ENCODE assay signal across 7 cellular contexts in the genomic region with DNA sequence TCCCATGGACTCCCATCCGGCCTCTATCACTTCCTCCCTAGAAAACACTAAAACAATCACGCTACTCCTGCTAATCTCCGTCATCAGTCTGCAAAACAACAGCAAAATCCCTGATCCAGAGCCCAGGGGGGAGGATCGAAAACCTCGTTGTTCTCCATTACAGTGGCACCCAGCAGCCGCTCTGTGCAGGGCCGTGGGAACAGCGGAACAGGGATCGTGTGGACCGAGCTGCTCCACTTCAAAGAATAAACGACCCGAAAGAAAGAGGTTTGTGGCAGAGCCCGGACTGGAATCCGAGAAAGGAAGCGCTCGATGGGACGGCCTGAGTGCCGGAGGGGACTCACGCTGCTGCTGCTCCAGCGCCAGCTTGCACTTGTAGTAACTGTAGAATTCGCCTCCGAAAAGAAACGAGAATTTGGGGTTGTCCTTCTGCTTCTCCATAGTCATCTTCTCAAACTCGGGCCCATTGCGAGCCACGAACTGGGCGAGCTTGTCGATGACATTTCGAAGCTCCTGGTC. TPM values are rescaled to one million over a fixed set of nuclear protein-coding genes. Genes with fewer than 3 reads are reported as not detected.
A peak's percentile ranks its signal among the peaks of the same experiment; 100 is the strongest.
DNase-seq lines count a peak whose midpoint lies in the region; ATAC-seq and TF ChIP-seq lines count a peak whose summit lies in the region.
"Had no signal": no experiment of that assay in that cellular context is flagged by ENCODE, and none has a peak within 500 bp of the region (broad histone marks: within the 10 kb centered on the region; RNA-seq: fewer than 3 reads in every experiment).

No MANE protein-coding gene starts in this region.

- no peak for TF ChIP-seq CTCF in H9 (conservative IDR thresholded peaks at IDR 0.05)

- H4K5ac ChIP-seq in H9 (ENCODE audit: insufficient read length, low read depth, low read length) = no peak overlapping the region

- H3K4me1 ChIP-seq in H9 (ENCODE audit: insufficient read depth, low read length) = no peaks in the 10 kb centered on the region; the same call in 1 of the 2 replicates

- no peak overlapping the region for H3K23ac ChIP-seq in H9 (ENCODE audit: insufficient read length, low read depth, low read length)

- H3K9me3 Mint-ChIP-seq in H9 = no peaks in the 10 kb centered on the region

- no peaks in the 10 kb centered on the region for H4K20me1 ChIP-seq in H9 (ENCODE audit: control insufficient read depth, insufficient read depth, insufficient read length)

- peaks cover 29 to 50% (median 47%) of the 10 kb centered on the region in 3 experiments; a peak in 6 of 7 replicates for H3K36me3 Mint-ChIP-seq in H9 (ENCODE audit: insufficient read depth in 1 of 3, low read depth in 3 of 3)

- H3K4me1 Mint-ChIP-seq in H9 = peaks cover 13 to 16% of the 10 kb centered on the region in 2 experiments

- H3K4ac ChIP-seq in H9 (ENCODE audit: low read depth, low read length) = no peak overlapping the region

- no peak overlapping the region for H2BK20ac ChIP-seq in H9 (ENCODE audit: low read depth, low read length, poor library complexity, severe bottlenecking)

- no peak overlapping the region for H4K8ac ChIP-seq in H9 (replicated peaks; ENCODE audit: insufficient read length, low read depth, low read length)

- H3K27ac Mint-ChIP-seq in H9 = peak overlapping the region; percentile 62 to 85 (median 67)

- no peak overlapping the region for H2AFZ ChIP-seq in H9 (ENCODE audit: low read length)

- peak overlapping the region; percentile 71 for H3K14ac ChIP-seq in H9 (ENCODE audit: insufficient read depth, low read length)

- H3K4me2 ChIP-seq in H9 (ENCODE audit: insufficient read depth, insufficient read length, low read length) = peak overlapping the region; percentile 95

- H3K4me3 ChIP-seq in iPS-11a (ENCODE audit: low read depth, low read length) = peak overlapping the region; percentile 93

- H2BK120ac ChIP-seq in H9 (ENCODE audit: low read depth, low read length, poor library complexity, severe bottlenecking) = no peak overlapping the region

- DNase-seq in H9 = no peak
- DNase-seq in SK-N-DZ (ENCODE audit: low spot score) = peak; percentile 11
- no peak for DNase-seq in G401 (ENCODE audit: low spot score)
- DNase-seq in NCI-H2081 treated with DMSO at 0.1 percent for 48 hours (lab: John Stamatoyannopoulos, UW) = no peak

- no peak overlapping the region for H4K91ac ChIP-seq in H9 (ENCODE audit: insufficient read length, low read depth, low read length)

- no peak overlapping the region for H3T11ph ChIP-seq in H9 (ENCODE audit: low read length)

- H3K4me3 Mint-ChIP-seq in H9 = peak overlapping the region; percentile 91 to 96

- H3K9ac ChIP-seq in H9 (ENCODE audit: extremely low read depth, insufficient read length, low read length) = peak overlapping the region; percentile 83

- in situ Hi-C loops in G401 (cut with HindIII; ENCODE audit: low sequenced_read_pairs) = no loop called here

- no peak overlapping the region for H3K56ac ChIP-seq in H9 (ENCODE audit: insufficient read length, low read depth, low read length)

- no peak overlapping the region for H3K18ac ChIP-seq in H9 (ENCODE audit: insufficient read length, low read depth, low read length)

- H3K27me3 ChIP-seq in H9 (ENCODE audit: insufficient read depth, low read length) = no peaks in the 10 kb centered on the region

- H3K79me2 ChIP-seq in H9 (ENCODE audit: insufficient read depth, low read length) = peaks cover 38% of the 10 kb centered on the region; the same call in 1 of the 2 replicates

- H2AK5ac ChIP-seq in H9 (ENCODE audit: insufficient read length, low read length) = no peak overlapping the region

- H3K27me3 Mint-ChIP-seq in H9 (ENCODE audit: low read depth) = no peaks in the 10 kb centered on the region

- no CpG with 5 or more reads among the region's 29 CpGs for WGBS in H9 (ENCODE audit: extremely low coverage, insufficient read length, low lambda C conversion rate)

- H3K9me3 ChIP-seq in H9 (ENCODE audit: control insufficient read depth, low read depth, low read length) = no peaks in the 10 kb centered on the region

- peak overlapping the region; percentile 87; the same call in 1 of the 2 replicates for H2BK15ac ChIP-seq in H9 (ENCODE audit: low read depth, low read length)

- no peak overlapping the region for H2BK12ac ChIP-seq in H9 (ENCODE audit: insufficient read length, low read depth, low read length)

- ATAC-seq in GM21786 (IDR thresholded peaks at IDR 0.05; ENCODE audit: unreplicated experiment) = no peak

- H3K79me1 ChIP-seq in H9 (ENCODE audit: insufficient read depth, low read depth, low read length, poor library complexity, severe bottlenecking) = peaks cover 16% of the 10 kb centered on the region

- H3K27ac ChIP-seq in H9 (ENCODE audit: insufficient read length, low read depth, low read length) = no peak overlapping the region

- H3K23me2 ChIP-seq in H9 (ENCODE audit: insufficient read length, low read depth, low read length, poor library complexity, severe bottlenecking) = peaks cover 13% of the 10 kb centered on the region

- H2BK5ac ChIP-seq in H9 (ENCODE audit: insufficient read length, low read length) = no peak overlapping the region

RNA-seq across cellular contexts. Expression of gene CHERP, which starts 0.7 kb away (rescaled TPM):
- 92.2 and 101 TPM in 2 replicates for total RNA-seq in H9 (2021)
- polyA plus RNA-seq in SK-N-DZ (2014; cell fraction: cytosol; rRNA removed) = 12.0 and 13.6 TPM in 2 replicates
- polyA plus RNA-seq in SK-N-DZ (2014; cell fraction: nucleus; rRNA removed) = 28.7 and 30.1 TPM in 2 replicates
- 3.3 and 4.6 TPM in 2 replicates for total RNA-seq in G401 (2014; rRNA removed; shearing (Covaris generic))

RNA-seq across cellular contexts. Expression of gene SLC35E1, which starts 30.6 kb away (rescaled TPM):
- 34.0 and 35.8 TPM in 2 replicates for total RNA-seq in H9 (2021)
- 16.9 and 29.6 TPM in 2 replicates for polyA plus RNA-seq in SK-N-DZ (2014; cell fraction: cytosol; rRNA removed)
- polyA plus RNA-seq in SK-N-DZ (2014; cell fraction: nucleus; rRNA removed) = 12.1 and 13.0 TPM in 2 replicates
- 25.0 and 25.7 TPM in 2 replicates for total RNA-seq in G401 (2014; rRNA removed; shearing (Covaris generic))

RNA-seq across cellular contexts. Expression of gene C19orf44, which starts 45.4 kb away (rescaled TPM):
- total RNA-seq in H9 (2021) = 5.7 and 6.4 TPM in 2 replicates
- polyA plus RNA-seq in SK-N-DZ (2014; cell fraction: cytosol; rRNA removed) = 3.1 and 5.9 TPM in 2 replicates
- 6.7 and 7.9 TPM in 2 replicates for polyA plus RNA-seq in SK-N-DZ (2014; cell fraction: nucleus; rRNA removed)
- 7.3 and 8.9 TPM in 2 replicates for total RNA-seq in G401 (2014; rRNA removed; shearing (Covaris generic))

RNA-seq across cellular contexts. Expression of gene CALR3, which starts 45.6 kb away (rescaled TPM):
- total RNA-seq in H9 (2021) = 0.44 and 0.53 TPM in 2 replicates
- polyA plus RNA-seq in SK-N-DZ (2014; cell fraction: cytosol; rRNA removed) = not detected in 2 replicates
- not detected in 2 replicates for polyA plus RNA-seq in SK-N-DZ (2014; cell fraction: nucleus; rRNA removed)
- not detected in 2 replicates for total RNA-seq in G401 (2014; rRNA removed; shearing (Covaris generic))
- total RNA-seq: myocyte had no signal

Comparison
In these comparisons a context has a peak if more than half of its experiments do, and no peak if none do; other contexts are left out.
1. RNA of gene CHERP, which starts 0.7 kb away (total RNA-seq): 92.2 to 101 TPM in H9; 3.3 to 4.6 TPM in G401; every median in the first group is over 10 times any median in the second.